In genomic region chr18:70139138-70139537, GRCh38 we compare ENCODE assay signal across 19 cellular contexts.
DNase-seq lines count a peak whose midpoint lies in the region; ATAC-seq, FAIRE-seq and TF ChIP-seq lines count a peak whose summit lies in the region.
"Had no signal": no experiment of that assay in that cellular context is flagged by ENCODE, and none has a peak within 500 bp of the region (broad histone marks: within the 10 kb centered on the region; RNA-seq: fewer than 3 reads in every experiment).

No MANE protein-coding gene starts in this region.

- DNase-seq in frontal cortex (ENCODE audit: low spot score in 2 of 2) (no peak), midbrain (lab: John Stamatoyannopoulos, UW) (peak; percentile 23), superior temporal gyrus (ENCODE audit: extremely low spot score) (peak; percentile 85), NCI-H2227 treated with DMSO at 0.1 percent for 48 hours (lab: John Stamatoyannopoulos, UW) (no peak), testis (no peak)
- no peak for DNase-seq in activated naive CD8-positive, alpha-beta T cell treated with anti-CD3 and anti-CD28 coated beads, Interleukin-2, amount 50 U/mL, for 24 hours
- DNase-seq: CD8-positive, alpha-beta T cell; COR-L47; DMS153; DMS79 treated with DMSO at 0.1 percent for 48 hours; EL had no signal

- no peak for TF ChIP-seq POLR2A in testis (IDR thresholded peaks at IDR 0.05)

- no peaks in the 10 kb centered on the region for H3K9me3 ChIP-seq in testis
- H3K9me3 ChIP-seq: A549, HAP-1 had no signal

- no peaks in the 10 kb centered on the region for H3K36me3 ChIP-seq in testis (ENCODE audit: low read depth, missing control alignments)

- no peaks in the 10 kb centered on the region for H3K9me3 Mint-ChIP-seq in activated naive CD8-positive, alpha-beta T cell treated with anti-CD3 and anti-CD28 coated beads, Interleukin-2, amount 50 U/mL, for 24 hours
- H3K9me3 Mint-ChIP-seq: CD8-positive, alpha-beta T cell had no signal

- 67 to 70% methylated on average over 1 of the region's 1 CpG for WGBS in testis, 2 donors

- H3K36me3 Mint-ChIP-seq in activated naive CD8-positive, alpha-beta T cell treated with anti-CD3 and anti-CD28 coated beads, Interleukin-2, amount 50 U/mL, for 24 hours (ENCODE audit: low read depth), result peaks cover 34% of the 10 kb centered on the region

- H3K27me3 Mint-ChIP-seq in activated naive CD8-positive, alpha-beta T cell treated with anti-CD3 and anti-CD28 coated beads, Interleukin-2, amount 50 U/mL, for 24 hours, result no peaks in the 10 kb centered on the region

- H3K4me1 Mint-ChIP-seq in activated naive CD8-positive, alpha-beta T cell treated with anti-CD3 and anti-CD28 coated beads, Interleukin-2, amount 50 U/mL, for 24 hours, result no peaks in the 10 kb centered on the region

- peak overlapping the region; percentile 92 for H3K27ac ChIP-seq in angular gyrus (ENCODE audit: low read depth, low read length)
- no peak overlapping the region for H3K27ac ChIP-seq in testis
- H3K27ac ChIP-seq: A549 had no signal

- no peak overlapping the region for H3K4me3 ChIP-seq in testis
- H3K4me3 ChIP-seq: A549, HAP-1 had no signal

- H3K4me1 ChIP-seq in testis, result no peaks in the 10 kb centered on the region
- H3K4me1 ChIP-seq: HAP-1 had no signal

- FAIRE-seq in frontal cortex (lab: Jason Lieb, UNC), result peak; percentile 75
- FAIRE-seq: A549, G401.6, GM12891, H1 had no signal

- TF ChIP-seq CTCF in testis (IDR thresholded peaks at IDR 0.05), result no peak

- ATAC-seq in activated naive CD8-positive, alpha-beta T cell treated with anti-CD3 and anti-CD28 coated beads, Interleukin-2, amount 50 U/mL, for 24 hours, result no peak
- no peak for ATAC-seq in GM18868 (IDR thresholded peaks at IDR 0.05; ENCODE audit: unreplicated experiment)
- ATAC-seq: A549; CD8-positive, alpha-beta T cell had no signal

- H3K27me3 ChIP-seq in testis, result no peaks in the 10 kb centered on the region

- H3K27ac Mint-ChIP-seq in activated naive CD8-positive, alpha-beta T cell treated with anti-CD3 and anti-CD28 coated beads, Interleukin-2, amount 50 U/mL, for 24 hours, result no peak overlapping the region
- H3K27ac Mint-ChIP-seq: CD14-positive monocyte; CD8-positive, alpha-beta T cell had no signal

- no peak overlapping the region for H3K4me3 Mint-ChIP-seq in activated naive CD8-positive, alpha-beta T cell treated with anti-CD3 and anti-CD28 coated beads, Interleukin-2, amount 50 U/mL, for 24 hours
- H3K4me3 Mint-ChIP-seq: CD14-positive monocyte; CD8-positive, alpha-beta T cell had no signal

- intact Hi-C loops in testis (cut with DNase I; ENCODE audit: low total_unique reads), result no loop called here

Comparison
In these comparisons a context has a peak if more than half of its experiments do, and no peak if none do; other contexts are left out.
1. DNase-seq: peak in midbrain (single experiment) and superior temporal gyrus (single experiment); none in frontal cortex (0 of 2), NCI-H2227 treated with DMSO at 0.1 percent for 48 hours (single experiment), activated naive CD8-positive, alpha-beta T cell treated with anti-CD3 and anti-CD28 coated beads, Interleukin-2, amount 50 U/mL, for 24 hours (single experiment) and testis (single experiment).